ENCODE assay signal across 15 cellular contexts in genomic region chr10:102411341-102412255, GRCh38. TPM values are rescaled to one million over a fixed set of nuclear protein-coding genes. Genes with fewer than 3 reads are reported as not detected.
DNase-seq lines count a peak whose midpoint lies in the region; ATAC-seq and TF ChIP-seq lines count a peak whose summit lies in the region.
"Had no signal": no experiment of that assay in that cellular context is flagged by ENCODE, and none has a peak within 500 bp of the region (broad histone marks: within the 10 kb centered on the region; RNA-seq: fewer than 3 reads in every experiment).

No MANE protein-coding gene starts in this region.

- no peak overlapping the region for H3K27ac ChIP-seq in CD8-positive, alpha-beta memory T cell (ENCODE audit: low read depth, low read length)
- H3K27ac ChIP-seq in HUES64 (ENCODE audit: low read depth, low read length), result no peak overlapping the region
- no peak overlapping the region for H3K27ac ChIP-seq in neuronal stem cell (replicated peaks; ENCODE audit: low read length)
- H3K27ac ChIP-seq in RWPE1, result no peak overlapping the region
- H3K27ac ChIP-seq: left ventricle myocardium inferior had no signal

- peak overlapping the region in 2 of 8 donors; percentile 34 to 61 for H3K27ac Mint-ChIP-seq in CD8-positive, alpha-beta memory T cell
- H3K27ac Mint-ChIP-seq in effector memory CD8-positive, alpha-beta T cell, result peak overlapping the region in 1 of 2 donors; percentile 3

- no peak overlapping the region for H4K8ac ChIP-seq in neuronal stem cell (ENCODE audit: low read depth, low read length)

- no peak overlapping the region for H3K4me3 ChIP-seq in CD8-positive, alpha-beta memory T cell (ENCODE audit: low read length)
- H3K4me3 ChIP-seq in HUES64 (ENCODE audit: low read length) (peak overlapping the region; percentile 63), neuronal stem cell (ENCODE audit: low read length in 2 of 2) (peak overlapping the region in 1 of 2 donors; percentile 37)

- peaks cover 21% of the 10 kb centered on the region for H3K4me1 ChIP-seq in CD8-positive, alpha-beta memory T cell (ENCODE audit: insufficient read depth, low read length)
- H3K4me1 ChIP-seq in HUES64 (ENCODE audit: insufficient read depth, low read length), result peaks cover 8% of the 10 kb centered on the region; the same call in 1 of the 2 replicates
- peaks cover 45 to 66% of the 10 kb centered on the region in 2 donors for H3K4me1 ChIP-seq in neuronal stem cell (ENCODE audit: control insufficient read depth in 2 of 2, insufficient read depth in 1 of 2, low read depth in 1 of 2, low read length in 2 of 2)

- H3K79me1 ChIP-seq in neuronal stem cell (ENCODE audit: low read depth, low read length), result no peaks in the 10 kb centered on the region

- no peaks in the 10 kb centered on the region for H3K9me3 Mint-ChIP-seq in CD8-positive, alpha-beta memory T cell
- H3K9me3 Mint-ChIP-seq in effector memory CD8-positive, alpha-beta T cell, result no peaks in the 10 kb centered on the region

- no peak overlapping the region for H2AFZ ChIP-seq in neuronal stem cell (ENCODE audit: low read length)

- H2BK12ac ChIP-seq in neuronal stem cell (ENCODE audit: low read length), result peak overlapping the region; percentile 78

- peak overlapping the region; percentile 54 for H3K4ac ChIP-seq in neuronal stem cell (ENCODE audit: low read length)

- TF ChIP-seq CTCF in RWPE1 (conservative IDR thresholded peaks at IDR 0.05; ENCODE audit: low read depth) (no peak), GM20000 (IDR thresholded peaks at IDR 0.05; ENCODE audit: extremely low read depth, missing control alignments) (no peak)

- ATAC-seq in effector memory CD8-positive, alpha-beta T cell (replicated peaks), result no peak

- peak in 1 of 5 donors; percentile 35 for DNase-seq in CD8-positive, alpha-beta memory T cell
- DNase-seq in effector memory CD8-positive, alpha-beta T cell, result no peak
- DNase-seq in neuronal stem cell (ENCODE audit: low spot score) (no peak), RWPE1 (ENCODE audit: low spot score) (no peak), MV-4-11 (lab: John Stamatoyannopoulos, UW) (no peak), GM20000 (ENCODE audit: low spot score) (no peak)
- DNase-seq: Calu3; effector CD4-positive, alpha-beta T cell; foreskin melanocyte; left ventricle myocardium inferior; NCI-H1105; NCI-H526 treated with DMSO at 0.1 percent for 48 hours; SHP77 treated with DMSO at 0.1 percent for 48 hours; stimulated activated CD4-positive, alpha-beta T cell treated with anti-CD3 and anti-CD28 coated beads, Interleukin-4, amount 100 ng/mL, for 1 hour had no signal

- H2AK5ac ChIP-seq in neuronal stem cell (ENCODE audit: low read depth, low read length), result peak overlapping the region; percentile 77

- no peak overlapping the region for H3K4me2 ChIP-seq in neuronal stem cell (ENCODE audit: insufficient read depth, low read length, poor library complexity, severe bottlenecking)

- H3K14ac ChIP-seq in neuronal stem cell (ENCODE audit: low read length), result peak overlapping the region; percentile 64

- H3K18ac ChIP-seq in neuronal stem cell (ENCODE audit: low read length), result peak overlapping the region; percentile 77

- H2BK5ac ChIP-seq in neuronal stem cell (ENCODE audit: low read length), result peak overlapping the region; percentile 58

- H3K27me3 ChIP-seq in CD8-positive, alpha-beta memory T cell (ENCODE audit: insufficient read depth, low read length, poor library complexity, severe bottlenecking), result peaks cover 37% of the 10 kb centered on the region
- peaks cover 53% of the 10 kb centered on the region for H3K27me3 ChIP-seq in HUES64 (ENCODE audit: insufficient read depth, low read length)
- peaks cover 0 to 44% (median 22%) of the 10 kb centered on the region in 3 experiments for H3K27me3 ChIP-seq in neuronal stem cell (ENCODE audit: control insufficient read depth in 3 of 3, insufficient read depth in 3 of 3, low read depth in 1 of 3, low read length in 3 of 3)

- H4K91ac ChIP-seq in neuronal stem cell (ENCODE audit: low read depth, low read length, poor library complexity), result peak overlapping the region; percentile 41

- H3K36me3 Mint-ChIP-seq in CD8-positive, alpha-beta memory T cell, result no peaks in the 10 kb centered on the region
- H3K36me3 Mint-ChIP-seq in effector memory CD8-positive, alpha-beta T cell (ENCODE audit: insufficient read depth), result peaks cover 32% of the 10 kb centered on the region

- POLR2A ChIA-PET in CD8-positive, alpha-beta memory T cell (lab: Charles Lee), result interaction anchor here (0.6 to 1.4 kb wide), 2 partner anchors 9 to 23 kb away, joined by 4 to 5 read pairs; partner anchors contain the start of gene FBXL15
- POLR2A ChIA-PET in RWPE1 (lab: Yijun Ruan, JAX; ENCODE audit: low non-redundant PET), result no interaction called here

- H2BK120ac ChIP-seq in neuronal stem cell (ENCODE audit: low read depth, low read length), result no peak overlapping the region

- no peaks in the 10 kb centered on the region for H3K36me3 ChIP-seq in CD8-positive, alpha-beta memory T cell (ENCODE audit: insufficient read depth, low read length)
- H3K36me3 ChIP-seq in HUES64 (ENCODE audit: insufficient read depth, low read length), result no peaks in the 10 kb centered on the region
- H3K36me3 ChIP-seq in neuronal stem cell (replicated peaks in 1 of 2; ENCODE audit: control insufficient read depth in 2 of 2, insufficient read depth in 2 of 2, low read length in 2 of 2), result peaks cover 0 to 17% of the 10 kb centered on the region in 2 donors
- H3K36me3 ChIP-seq: left ventricle myocardium inferior had no signal

- H2BK15ac ChIP-seq in neuronal stem cell (ENCODE audit: low read length), result peak overlapping the region; percentile 78

- peak overlapping the region; percentile 82 for H3K23ac ChIP-seq in neuronal stem cell (ENCODE audit: low read depth, low read length, poor library complexity)

- peak overlapping the region in 6 of 7 donors; percentile 48 to 71 (median 64) for H3K4me3 Mint-ChIP-seq in CD8-positive, alpha-beta memory T cell
- peak overlapping the region; percentile 4 to 52 for H3K4me3 Mint-ChIP-seq in effector memory CD8-positive, alpha-beta T cell

- peaks cover 16 to 33% (median 27%) of the 10 kb centered on the region in 3 donors for H3K4me1 Mint-ChIP-seq in CD8-positive, alpha-beta memory T cell
- peaks cover 16 to 21% of the 10 kb centered on the region in 2 donors for H3K4me1 Mint-ChIP-seq in effector memory CD8-positive, alpha-beta T cell (ENCODE audit: low read depth in 2 of 2)

- H3K27me3 Mint-ChIP-seq in CD8-positive, alpha-beta memory T cell, result peaks cover 35 to 64% of the 10 kb centered on the region in 2 donors
- peaks cover 49 to 98% of the 10 kb centered on the region in 2 donors for H3K27me3 Mint-ChIP-seq in effector memory CD8-positive, alpha-beta T cell

- no peak overlapping the region for H3K9ac ChIP-seq in HUES64 (ENCODE audit: low read depth, low read length)
- H3K9ac ChIP-seq in neuronal stem cell (ENCODE audit: low read depth, low read length, poor library complexity), result peak overlapping the region; percentile 60

- WGBS in HUES64, result 89% methylated on average over 14 of the region's 14 CpGs
- WGBS in neuronal stem cell (ENCODE audit: extremely low coverage in 2 of 2, insufficient read length in 2 of 2, insufficient replicate concordance in 1 of 2), 2 donors, result no CpG with 5 or more reads among the region's 14 CpGs

- no peaks in the 10 kb centered on the region for H3K9me3 ChIP-seq in CD8-positive, alpha-beta memory T cell (ENCODE audit: low read length)
- no peaks in the 10 kb centered on the region for H3K9me3 ChIP-seq in HUES64 (ENCODE audit: insufficient read depth, low read depth, low read length)
- H3K9me3 ChIP-seq in neuronal stem cell (replicated peaks in 1 of 2; ENCODE audit: control insufficient read depth in 2 of 2, insufficient read depth in 1 of 2, low read depth in 1 of 2, low read length in 2 of 2), result peaks cover 0 to 9% of the 10 kb centered on the region in 2 donors
- H3K9me3 ChIP-seq: left ventricle myocardium inferior had no signal

- CTCF ChIA-PET in CD8-positive, alpha-beta memory T cell (lab: Charles Lee), result interaction anchor here (0.6 to 3.0 kb wide), 3 partner anchors 13 to 331 kb away, joined by 3 to 20 read pairs (median 7); no protein-coding TSS in a partner anchor
- CTCF ChIA-PET in RWPE1 (lab: Yijun Ruan, JAX), result interaction anchor here (0.7 to 3.7 kb wide), 2 partner anchors 12 to 68 kb away, joined by 3 to 27 read pairs; no protein-coding TSS in a partner anchor

RNA-seq across cellular contexts. Expression of gene PSD, which starts 7.0 kb away (rescaled TPM):
- total RNA-seq in CD8-positive, alpha-beta memory T cell, result 1 to 10 TPM; 2.5 to 3.2 TPM
- polyA plus RNA-seq in CD8-positive, alpha-beta memory T cell, result 1.9 TPM
- polyA plus RNA-seq in HUES64 (2013, experiment 1 of 2), result 3.9 TPM
- 9.3 TPM for polyA plus RNA-seq in HUES64 (2013, experiment 2 of 2)
- 2.4 TPM for polyA plus RNA-seq in neuronal stem cell (2013, experiment 1 of 2)
- 1.9 TPM for polyA plus RNA-seq in neuronal stem cell (2013, experiment 2 of 2)

RNA-seq across cellular contexts. Expression of gene FBXL15, which starts 9.0 kb away (rescaled TPM):
- total RNA-seq in CD8-positive, alpha-beta memory T cell, result 10 to 100 TPM; 13.5 to 16.3 TPM
- 33.4 TPM for polyA plus RNA-seq in CD8-positive, alpha-beta memory T cell
- polyA plus RNA-seq in HUES64 (2013, experiment 1 of 2), result 9.0 TPM
- polyA plus RNA-seq in HUES64 (2013, experiment 2 of 2), result 7.9 TPM
- polyA plus RNA-seq in neuronal stem cell (2013, experiment 1 of 2), result 4.7 TPM
- 4.8 TPM for polyA plus RNA-seq in neuronal stem cell (2013, experiment 2 of 2)

RNA-seq across cellular contexts. Expression of gene NFKB2, which starts 16.1 kb away (rescaled TPM):
- 100 to 1,000 TPM; 323 to 324 TPM for total RNA-seq in CD8-positive, alpha-beta memory T cell
- polyA plus RNA-seq in CD8-positive, alpha-beta memory T cell, result 14.0 TPM
- 11.4 TPM for polyA plus RNA-seq in HUES64 (2013, experiment 1 of 2)
- polyA plus RNA-seq in HUES64 (2013, experiment 2 of 2), result 16.7 TPM
- polyA plus RNA-seq in neuronal stem cell (2013, experiment 1 of 2), result 7.6 TPM
- 8.2 TPM for polyA plus RNA-seq in neuronal stem cell (2013, experiment 2 of 2)

RNA-seq across cellular contexts. Expression of gene CUEDC2, which starts 20.8 kb away (rescaled TPM):
- 10 to 100 TPM; 62.4 to 64.8 TPM for total RNA-seq in CD8-positive, alpha-beta memory T cell
- polyA plus RNA-seq in CD8-positive, alpha-beta memory T cell, result 61.7 TPM
- 42.7 TPM for polyA plus RNA-seq in HUES64 (2013, experiment 1 of 2)
- 56.5 TPM for polyA plus RNA-seq in HUES64 (2013, experiment 2 of 2)
- 114 TPM for polyA plus RNA-seq in neuronal stem cell (2013, experiment 1 of 2)
- 113 TPM for polyA plus RNA-seq in neuronal stem cell (2013, experiment 2 of 2)

RNA-seq across cellular contexts. Expression of gene C10orf95, which starts 39.7 kb away (rescaled TPM):
- under 1 TPM; 0.57 to 0.62 TPM for total RNA-seq in CD8-positive, alpha-beta memory T cell
- 0.70 TPM for polyA plus RNA-seq in CD8-positive, alpha-beta memory T cell
- 0.15 TPM for polyA plus RNA-seq in HUES64 (2013, experiment 1 of 2)
- polyA plus RNA-seq in HUES64 (2013, experiment 2 of 2), result 0.44 TPM
- 0.10 TPM for polyA plus RNA-seq in neuronal stem cell (2013, experiment 1 of 2)
- polyA plus RNA-seq in neuronal stem cell (2013, experiment 2 of 2), result 0.18 TPM
- total RNA-seq: left ventricle myocardium inferior had no signal
